In the genomic region with DNA sequence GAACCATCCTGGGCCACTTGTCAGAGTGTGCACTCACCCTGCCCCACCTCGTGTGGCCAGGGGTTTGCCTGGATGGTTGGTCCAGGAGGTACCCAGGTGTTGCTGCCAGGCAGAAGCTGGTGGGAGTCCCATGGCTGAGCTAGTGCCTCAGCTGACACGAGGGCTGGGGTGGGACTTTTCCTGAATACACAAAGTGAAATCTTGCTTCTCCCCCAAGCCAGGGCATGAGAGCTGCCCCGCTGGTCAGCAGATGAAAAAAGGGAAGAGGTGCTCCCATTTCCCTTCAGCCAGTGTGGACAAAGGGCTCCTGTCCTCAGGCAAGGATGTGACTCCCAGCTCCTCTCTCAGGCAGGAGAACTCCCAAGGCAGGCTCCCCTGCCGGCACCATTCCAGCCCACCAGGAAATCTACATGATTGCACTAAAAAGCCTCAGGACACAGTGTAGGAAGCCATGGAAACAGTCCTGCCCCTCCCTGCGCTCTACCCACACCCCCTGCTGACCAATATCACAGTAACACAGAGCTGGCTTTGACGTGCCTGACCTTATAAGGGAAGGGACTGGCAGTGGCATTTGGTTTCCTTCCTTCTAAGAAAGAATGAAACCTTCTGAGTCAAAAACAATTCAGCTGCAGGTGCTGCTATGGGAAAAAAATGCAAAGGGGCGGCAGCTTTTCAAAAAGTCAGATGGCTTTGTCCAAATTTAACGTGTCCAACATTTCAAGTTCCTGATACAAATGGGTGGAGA, we compare ENCODE assay signal across 1 cellular context.
TF ChIP-seq lines count a peak whose summit lies in the region.

No MANE protein-coding gene starts in this region.

TF ChIP-seq in liver, 16 proteins besides CTCF, POLR2A, EP300 and RAD21:
- TF ChIP-seq, protein P1, sequence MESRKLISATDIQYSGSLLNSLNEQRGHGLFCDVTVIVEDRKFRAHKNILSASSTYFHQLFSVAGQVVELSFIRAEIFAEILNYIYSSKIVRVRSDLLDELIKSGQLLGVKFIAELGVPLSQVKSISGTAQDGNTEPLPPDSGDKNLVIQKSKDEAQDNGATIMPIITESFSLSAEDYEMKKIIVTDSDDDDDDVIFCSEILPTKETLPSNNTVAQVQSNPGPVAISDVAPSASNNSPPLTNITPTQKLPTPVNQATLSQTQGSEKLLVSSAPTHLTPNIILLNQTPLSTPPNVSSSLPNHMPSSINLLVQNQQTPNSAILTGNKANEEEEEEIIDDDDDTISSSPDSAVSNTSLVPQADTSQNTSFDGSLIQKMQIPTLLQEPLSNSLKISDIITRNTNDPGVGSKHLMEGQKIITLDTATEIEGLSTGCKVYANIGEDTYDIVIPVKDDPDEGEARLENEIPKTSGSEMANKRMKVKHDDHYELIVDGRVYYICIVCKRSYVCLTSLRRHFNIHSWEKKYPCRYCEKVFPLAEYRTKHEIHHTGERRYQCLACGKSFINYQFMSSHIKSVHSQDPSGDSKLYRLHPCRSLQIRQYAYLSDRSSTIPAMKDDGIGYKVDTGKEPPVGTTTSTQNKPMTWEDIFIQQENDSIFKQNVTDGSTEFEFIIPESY (IDR thresholded peaks at IDR 0.05), result no peak
- TF ChIP-seq NR2F2 (IDR thresholded peaks at IDR 0.05) (no peak), SP1 (IDR thresholded peaks at IDR 0.05) (peak; percentile 7), FOXA1 (IDR thresholded peaks at IDR 0.05) (no peak), FOXA2 (IDR thresholded peaks at IDR 0.05) (no peak), RXRA (IDR thresholded peaks at IDR 0.05) (no peak)
